Comparison of ENCODE assay signal across 1 cellular context in genomic region chr17:41959336-41960095, GRCh38.
A peak's percentile ranks its signal among the peaks of the same experiment; 100 is the strongest.
TF ChIP-seq lines count a peak whose summit lies in the region.

No MANE protein-coding gene starts in this region.

TF ChIP-seq in HepG2, 621 proteins besides CTCF, POLR2A, EP300 and RAD21 (continued from another document and continues in another):
- TF ChIP-seq NFAT5 (CRISPR knock-in tag; IDR thresholded peaks at IDR 0.05) (no peak), BHLHE40 (IDR thresholded peaks at IDR 0.05; ENCODE audit: low read length) (no peak; the same call in 1 of the 2 replicates), NFIC (IDR thresholded peaks at IDR 0.05; ENCODE audit: low read length) (no peak), SMAD3 (CRISPR knock-in tag; IDR thresholded peaks at IDR 0.05) (no peak), PLSCR1 (CRISPR knock-in tag; IDR thresholded peaks at IDR 0.05; ENCODE audit: borderline replicate concordance) (no peak), DR1 (CRISPR knock-in tag; IDR thresholded peaks at IDR 0.05) (no peak), ZFP36L1 (CRISPR knock-in tag; IDR thresholded peaks at IDR 0.05) (peak; percentile 63; the same call in 1 of the 2 replicates), SIX1 (CRISPR knock-in tag; IDR thresholded peaks at IDR 0.05; ENCODE audit: borderline replicate concordance) (no peak), GTF3A (CRISPR knock-in tag; conservative IDR thresholded peaks at IDR 0.05) (no peak), ATF2 (CRISPR knock-in tag; IDR thresholded peaks at IDR 0.05) (peak; percentile 43), ZNF138 (CRISPR knock-in tag; IDR thresholded peaks at IDR 0.05; ENCODE audit: low read depth) (peak; percentile 84; the same call in 1 of the 2 replicates), ZNF75D (CRISPR knock-in tag; IDR thresholded peaks at IDR 0.05; ENCODE audit: borderline replicate concordance) (no peak), GMEB1 (CRISPR knock-in tag; IDR thresholded peaks at IDR 0.05; ENCODE audit: borderline replicate concordance) (no peak; the same call in 1 of the 2 replicates), PCBP2 (optimal IDR thresholded peaks at IDR 0.05; ENCODE audit: low read depth, low read length, poor library complexity, severe bottlenecking) (no peak), ZNF362 (CRISPR knock-in tag; IDR thresholded peaks at IDR 0.05; ENCODE audit: borderline replicate concordance) (peak; percentile 68; the same call in 1 of the 2 replicates), POLR2AphosphoS5 (IDR thresholded peaks at IDR 0.05; ENCODE audit: low read depth, low read length) (peak; percentile 56), GABPA (IDR thresholded peaks at IDR 0.05; ENCODE audit: low read depth, low read length) (no peak), GABPA (CRISPR knock-in tag; IDR thresholded peaks at IDR 0.05; ENCODE audit: low read depth) (no peak), JUN (CRISPR knock-in tag; IDR thresholded peaks at IDR 0.05) (no peak; the same call in 1 of the 2 replicates), GPN1 (CRISPR knock-in tag; IDR thresholded peaks at IDR 0.05; ENCODE audit: borderline replicate concordance) (no peak), RELA (CRISPR knock-in tag; IDR thresholded peaks at IDR 0.05) (no peak), ZC3H4 (CRISPR knock-in tag; IDR thresholded peaks at IDR 0.05; ENCODE audit: borderline replicate concordance) (no peak; the same call in 1 of the 2 replicates), ZIK1 (CRISPR knock-in tag; IDR thresholded peaks at IDR 0.05; ENCODE audit: borderline replicate concordance, low read depth) (peak; percentile 77; the same call in 1 of the 2 replicates), MEIS2 (CRISPR knock-in tag; IDR thresholded peaks at IDR 0.05) (no peak), ATF6 (CRISPR knock-in tag; conservative IDR thresholded peaks at IDR 0.05) (no peak), HOXA3 (CRISPR knock-in tag; IDR thresholded peaks at IDR 0.05) (peak; percentile 73), HNRNPK (IDR thresholded peaks at IDR 0.05; ENCODE audit: low read depth, low read length, poor library complexity, severe bottlenecking) (no peak), ZNF580 (CRISPR knock-in tag; IDR thresholded peaks at IDR 0.05; ENCODE audit: borderline replicate concordance, low read depth) (no peak; the same call in none of the 2 replicates), BRD4 (CRISPR knock-in tag; IDR thresholded peaks at IDR 0.05) (no peak), PRDM15 (CRISPR knock-in tag; IDR thresholded peaks at IDR 0.05) (peak; percentile 33; the same call in 1 of the 2 replicates), SMC3 (IDR thresholded peaks at IDR 0.05; ENCODE audit: low read length) (peak; percentile 85), NFYC (CRISPR knock-in tag; IDR thresholded peaks at IDR 0.05) (no peak; the same call in 1 of the 2 replicates), CREB1 (IDR thresholded peaks at IDR 0.05) (no peak; the same call in 1 of the 2 replicates), CREB1 (CRISPR knock-in tag; IDR thresholded peaks at IDR 0.05) (no peak), ZNF782 (CRISPR knock-in tag; IDR thresholded peaks at IDR 0.05; ENCODE audit: borderline replicate concordance) (no peak), MAX (IDR thresholded peaks at IDR 0.05) (peak; percentile 71), ZNF329 (CRISPR knock-in tag; IDR thresholded peaks at IDR 0.05; ENCODE audit: low read depth) (0 out of 2 replicates have a peak, but pooled peaks have one; percentile 66), EHMT2 (IDR thresholded peaks at IDR 0.05; ENCODE audit: borderline replicate concordance, low read depth, low read length) (no peak), HCFC1 (IDR thresholded peaks at IDR 0.05; ENCODE audit: low read depth, low read length) (no peak), ZBTB10 (CRISPR knock-in tag; IDR thresholded peaks at IDR 0.05; ENCODE audit: borderline replicate concordance) (peak; percentile 60; the same call in 1 of the 2 replicates), ZKSCAN8 (CRISPR knock-in tag; IDR thresholded peaks at IDR 0.05; ENCODE audit: borderline replicate concordance) (peak; percentile 31; the same call in 1 of the 2 replicates), ZNF761 (CRISPR knock-in tag; conservative IDR thresholded peaks at IDR 0.05) (no peak), ZNF878 (CRISPR knock-in tag; IDR thresholded peaks at IDR 0.05) (no peak), PHF21A (CRISPR knock-in tag; IDR thresholded peaks at IDR 0.05) (peak; percentile 54; the same call in 1 of the 2 replicates)
